In genomic region chr2:106701134-106701994, GRCh38 we compare ENCODE assay signal across 13 cellular contexts.
"Had no signal": no experiment of that assay in that cellular context is flagged by ENCODE, and none has a peak within 500 bp of the region (broad histone marks: within the 10 kb centered on the region; RNA-seq: fewer than 3 reads in every experiment).

No MANE protein-coding gene starts in this region.

- H3K4me1 Mint-ChIP-seq: activated CD4-positive, alpha-beta T cell treated with anti-CD3 and anti-CD28 coated beads, Interleukin-2, amount 10 ng/mL, durations not matched to agents 7 days and 5 days; stimulated activated memory B cell treated with anti-CD40 and anti-IgM and Interleukin-4, amounts not matched to agents 10 μg/mL and 1 μg/mL and 100 μg/mL, for 72 hours had no signal

- H3K27ac ChIP-seq: coronary artery, heart right ventricle, left ventricle myocardium inferior, right lobe of liver had no signal

- H3K27me3 ChIP-seq: heart right ventricle, right lobe of liver had no signal

- H3K27me3 Mint-ChIP-seq: activated CD4-positive, alpha-beta T cell treated with anti-CD3 and anti-CD28 coated beads, Interleukin-2, amount 10 ng/mL, durations not matched to agents 7 days and 5 days; stimulated activated memory B cell treated with anti-CD40 and anti-IgM and Interleukin-4, amounts not matched to agents 10 μg/mL and 1 μg/mL and 100 μg/mL, for 72 hours had no signal

- H3K4me1 ChIP-seq: heart right ventricle, left ventricle myocardium inferior, right lobe of liver had no signal

- H3K36me3 Mint-ChIP-seq: stimulated activated memory B cell treated with anti-CD40 and anti-IgM and Interleukin-4, amounts not matched to agents 10 μg/mL and 1 μg/mL and 100 μg/mL, for 72 hours had no signal

- ATAC-seq: heart right ventricle; right lobe of liver; stimulated activated memory B cell treated with anti-CD40 and anti-IgM and Interleukin-4, amounts not matched to agents 10 μg/mL and 1 μg/mL and 100 μg/mL, for 72 hours had no signal

- H3K9me3 ChIP-seq: heart right ventricle, left ventricle myocardium inferior, right lobe of liver had no signal

- H3K36me3 ChIP-seq: heart right ventricle, left ventricle myocardium inferior, right lobe of liver had no signal

- DNase-seq: activated CD4-positive, alpha-beta T cell treated with anti-CD3 and anti-CD28 coated beads, Interleukin-2, amount 10 ng/mL, durations not matched to agents 7 days and 5 days; activated CD4-positive, CD25-positive, alpha-beta regulatory T cell; activated naive CD4-positive, alpha-beta T cell treated with anti-CD3 and anti-CD28 coated beads, Interleukin-2, amount 50 U/mL, for 16 hours; caudate nucleus; effector CD4-positive, alpha-beta T cell; foreskin melanocyte; heart right ventricle; left ventricle myocardium inferior; right lobe of liver; stimulated activated CD4-positive, alpha-beta T cell treated with anti-CD3 and anti-CD28 coated beads, Interleukin-1b, Interleukin-23, amount 100 ng/mL, for 48 hours had no signal

- H3K9me3 Mint-ChIP-seq: activated CD4-positive, alpha-beta T cell treated with anti-CD3 and anti-CD28 coated beads, Interleukin-2, amount 10 ng/mL, durations not matched to agents 7 days and 5 days; T-helper 1 cell treated with Interleukin-12 subunit alpha and Interleukin-12 subunit beta and Interleukin-4 antibody, amounts not matched to agents 30 μg/mL and 1 μg/mL, for 36 hours had no signal

- H3K4me3 Mint-ChIP-seq: activated CD4-positive, alpha-beta T cell treated with anti-CD3 and anti-CD28 coated beads, Interleukin-2, amount 10 ng/mL, durations not matched to agents 7 days and 5 days; stimulated activated memory B cell treated with anti-CD40 and anti-IgM and Interleukin-4, amounts not matched to agents 10 μg/mL and 1 μg/mL and 100 μg/mL, for 72 hours; T-helper 1 cell treated with Interleukin-12 subunit alpha and Interleukin-12 subunit beta and Interleukin-4 antibody, amounts not matched to agents 30 μg/mL and 1 μg/mL, for 36 hours had no signal

- H3K4me3 ChIP-seq: coronary artery, heart right ventricle, left ventricle myocardium inferior, right lobe of liver had no signal

- H3K27ac Mint-ChIP-seq: activated CD4-positive, alpha-beta T cell treated with anti-CD3 and anti-CD28 coated beads, Interleukin-2, amount 10 ng/mL, durations not matched to agents 7 days and 5 days; stimulated activated memory B cell treated with anti-CD40 and anti-IgM and Interleukin-4, amounts not matched to agents 10 μg/mL and 1 μg/mL and 100 μg/mL, for 72 hours; T-helper 1 cell treated with Interleukin-12 subunit alpha and Interleukin-12 subunit beta and Interleukin-4 antibody, amounts not matched to agents 30 μg/mL and 1 μg/mL, for 36 hours had no signal
